In genomic region chr9:133543772-133544467, GRCh38 we compare ENCODE assay signal across 27 cellular contexts. TPM values are rescaled to one million over a fixed set of nuclear protein-coding genes. Genes with fewer than 3 reads are reported as not detected.
"Had no signal": no experiment of that assay in that cellular context is flagged by ENCODE, and none has a peak within 500 bp of the region (broad histone marks: within the 10 kb centered on the region; RNA-seq: fewer than 3 reads in every experiment).

No MANE protein-coding gene starts in this region.

- H3K4me3 ChIP-seq: adrenal gland, breast epithelium, coronary artery, heart right ventricle, mucosa of descending colon, sigmoid colon, smooth muscle cell, thoracic aorta had no signal

- H3K9me3 Mint-ChIP-seq: endodermal cell; nephron progenitor cell; stimulated activated memory B cell treated with anti-CD40 and anti-IgM and Interleukin-4, amounts not matched to agents 10 μg/mL and 1 μg/mL and 100 μg/mL, for 72 hours; WTC11 had no signal

- H3K27ac Mint-ChIP-seq: activated naive CD8-positive, alpha-beta T cell; endodermal cell; nephron progenitor cell; progenitor cell of endocrine pancreas; stimulated activated memory B cell treated with anti-CD40 and anti-IgM and Interleukin-4, amounts not matched to agents 10 μg/mL and 1 μg/mL and 100 μg/mL, for 72 hours; WTC11 had no signal

- H3K4me2 ChIP-seq: smooth muscle cell had no signal

- H3K27me3 ChIP-seq: adrenal gland, breast epithelium, sigmoid colon had no signal

- H3K9me3 ChIP-seq: adrenal gland, breast epithelium, heart right ventricle, mucosa of descending colon, sigmoid colon, thoracic aorta had no signal

- H3K4me3 Mint-ChIP-seq: activated naive CD8-positive, alpha-beta T cell; endodermal cell; nephron progenitor cell; stimulated activated memory B cell treated with anti-CD40 and anti-IgM and Interleukin-4, amounts not matched to agents 10 μg/mL and 1 μg/mL and 100 μg/mL, for 72 hours; WTC11 had no signal

- H3K27ac ChIP-seq: breast epithelium, sigmoid colon, thoracic aorta had no signal

- DNase-seq: activated gamma-delta T cell treated with Interleukin-2 at 50 U/mL for 16 hours; activated T-cell treated with anti-CD3 and anti-CD28 coated beads, Interleukin-2, amount 50 U/mL, for 1 hour; endodermal cell; foreskin fibroblast; heart right ventricle; left colon; mesendoderm; mucosa of descending colon; nephron progenitor cell; retina; sigmoid colon; stimulated activated CD4-positive, alpha-beta T cell treated with anti-CD3 and anti-CD28 coated beads, Interleukin-15, amount 100 ng/mL, for 24 hours; SW 1271; T-helper 2 cell had no signal

- H3K36me3 Mint-ChIP-seq: activated naive CD8-positive, alpha-beta T cell; stimulated activated memory B cell treated with anti-CD40 and anti-IgM and Interleukin-4, amounts not matched to agents 10 μg/mL and 1 μg/mL and 100 μg/mL, for 72 hours; WTC11 had no signal

- H3K27me3 Mint-ChIP-seq: activated naive CD8-positive, alpha-beta T cell had no signal

- H3K36me3 ChIP-seq: breast epithelium, thoracic aorta had no signal

- H3K4me1 ChIP-seq: breast epithelium had no signal

RNA-seq across cellular contexts. Expression of gene MYMK, which starts 19.2 kb away (rescaled TPM):
- total RNA-seq: adrenal gland, breast epithelium, endodermal cell, fibroblast of lung, heart right ventricle, left colon, lower leg skin, mucosa of descending colon, osteoblast, progenitor cell of endocrine pancreas, sigmoid colon, smooth muscle cell, thoracic aorta, ureter, WTC11 had no signal
